In the genomic region with DNA sequence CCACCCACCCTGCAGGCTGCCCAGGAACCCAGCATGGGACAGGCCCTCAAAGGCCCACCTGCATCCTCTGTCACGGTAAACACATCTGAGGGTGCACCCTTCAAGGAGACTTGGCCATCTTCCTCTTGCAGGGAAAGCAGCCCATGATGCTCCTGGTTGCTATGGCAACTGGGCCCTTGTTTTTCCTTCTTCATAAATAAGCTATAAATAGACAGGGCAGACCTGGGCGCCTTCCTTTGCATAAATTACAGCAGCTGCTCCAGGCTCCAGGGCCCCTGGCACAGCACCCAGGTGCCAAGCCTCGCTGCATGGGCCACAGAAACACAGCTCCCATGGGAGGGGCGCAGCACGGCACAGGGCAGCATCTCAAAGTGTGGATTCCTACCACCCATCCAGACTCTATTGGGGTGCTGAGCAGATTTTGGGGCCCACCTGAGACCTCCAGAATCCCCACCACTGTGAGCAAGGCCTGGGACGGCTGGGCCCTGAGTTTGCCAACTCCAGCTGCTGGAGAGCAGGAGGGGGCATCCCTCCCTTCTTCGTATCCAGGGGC, we compare ENCODE assay signal across 16 cellular contexts. TPM values are rescaled to one million over a fixed set of nuclear protein-coding genes. Genes with fewer than 3 reads are reported as not detected.
DNase-seq lines count a peak whose midpoint lies in the region; ATAC-seq and TF ChIP-seq lines count a peak whose summit lies in the region.
"Had no signal": no experiment of that assay in that cellular context is flagged by ENCODE, and none has a peak within 500 bp of the region (broad histone marks: within the 10 kb centered on the region; RNA-seq: fewer than 3 reads in every experiment).

No MANE protein-coding gene starts in this region.

- CTCF ChIA-PET in RWPE1 (lab: Yijun Ruan, JAX): interaction anchor here (0.8 to 3.1 kb wide), 4 partner anchors 115 to 290 kb away, joined by 3 to 28 read pairs (median 6); no protein-coding TSS in a partner anchor

- no peaks in the 10 kb centered on the region for H3K36me3 ChIP-seq in lower lobe of right lung
- H3K36me3 ChIP-seq: gastrocnemius medialis had no signal

- peak; percentile 37 for ATAC-seq in left ventricle myocardium superior
- no peak for ATAC-seq in left cardiac atrium
- ATAC-seq in lower lobe of right lung: no peak
- ATAC-seq in HG03039 (IDR thresholded peaks at IDR 0.05; ENCODE audit: unreplicated experiment): no peak
- ATAC-seq: gastrocnemius medialis had no signal

- H3K27ac ChIP-seq in lower lobe of right lung (no peak overlapping the region), RWPE1 (no peak overlapping the region)
- H3K27ac ChIP-seq: gastrocnemius medialis had no signal

- TF ChIP-seq CTCF in choroid plexus epithelial cell (conservative IDR thresholded peaks at IDR 0.05; ENCODE audit: low read depth, low read length): no peak
- no peak for TF ChIP-seq CTCF in lower lobe of right lung (IDR thresholded peaks at IDR 0.05)
- no peak for TF ChIP-seq CTCF in RWPE1 (conservative IDR thresholded peaks at IDR 0.05; ENCODE audit: low read depth)

- H3K4me3 ChIP-seq in choroid plexus epithelial cell (ENCODE audit: low read depth, low read length) (no peak overlapping the region), lower lobe of right lung (no peak overlapping the region)
- H3K4me3 ChIP-seq: gastrocnemius medialis had no signal

- intact Hi-C loops in left ventricle myocardium superior (cut with micrococcal nuclease) (loop anchor here (5.0 kb wide), 1 partner anchor 116 kb away; no protein-coding TSS in a partner anchor), left cardiac atrium (cut with DNase I) (no loop called here), lower lobe of right lung (cut with DNase I) (no loop called here)

- H3K4me1 ChIP-seq in lower lobe of right lung: no peaks in the 10 kb centered on the region
- H3K4me1 ChIP-seq: gastrocnemius medialis had no signal

- POLR2A ChIA-PET in RWPE1 (lab: Yijun Ruan, JAX; ENCODE audit: low non-redundant PET): no interaction called here

- DNase-seq in left ventricle myocardium superior: peak; percentile 40
- no peak for DNase-seq in left cardiac atrium
- DNase-seq in NCI-H2196 treated with DMSO at 0.1 percent for 48 hours (lab: John Stamatoyannopoulos, UW; ENCODE audit: unreplicated experiment): peak; percentile 72
- peak; percentile 35 for DNase-seq in choroid plexus epithelial cell (ENCODE audit: low read depth)
- peak; percentile 34 for DNase-seq in ureter (ENCODE audit: low spot score)
- no peak for DNase-seq in lower lobe of right lung
- no peak for DNase-seq in RWPE1 (ENCODE audit: low spot score)
- DNase-seq: ACHN; activated CD4-positive, alpha-beta T cell treated with anti-CD3 and anti-CD28 coated beads, Interleukin-2, amount 10 ng/mL, durations not matched to agents 7 days and 5 days; activated naive CD4-positive, alpha-beta T cell treated with anti-CD3 and anti-CD28 coated beads, Interleukin-2, amount 10 ng/mL, durations not matched to agents 7 days and 5 days; gastrocnemius medialis; NCI-H1930; SW 1271 had no signal

- H3K9me3 ChIP-seq in lower lobe of right lung: no peaks in the 10 kb centered on the region
- H3K9me3 ChIP-seq: gastrocnemius medialis had no signal

- H3K27me3 ChIP-seq in lower lobe of right lung (ENCODE audit: low read depth): no peaks in the 10 kb centered on the region
- H3K27me3 ChIP-seq: gastrocnemius medialis had no signal

RNA-seq across cellular contexts. Expression of gene PSMB7, which starts 5.8 kb away (rescaled TPM):
- total RNA-seq in left ventricle myocardium superior (173 TPM), left cardiac atrium (100 to 1,000 TPM; 124 to 135 TPM), ureter (109 TPM), lower lobe of right lung (73.2 TPM)

RNA-seq across cellular contexts. Expression of gene ADGRD2, which starts 29.2 kb away (rescaled TPM):
- total RNA-seq in left ventricle myocardium superior (not detected), left cardiac atrium (not detected), ureter (0.29 TPM), lower lobe of right lung (not detected)
- total RNA-seq: activated CD4-positive, alpha-beta T cell treated with anti-CD3 and anti-CD28 coated beads, Interleukin-2, amount 10 ng/mL, durations not matched to agents 7 days and 5 days; gastrocnemius medialis; lung microvascular endothelial cell; pulmonary artery endothelial cell had no signal

Comparison
In these comparisons a context has a peak if more than half of its experiments do, and no peak if none do; other contexts are left out.
1. DNase-seq: peak in left ventricle myocardium superior (single experiment), NCI-H2196 treated with DMSO at 0.1 percent for 48 hours (single experiment), choroid plexus epithelial cell (single experiment) and ureter (single experiment); none in left cardiac atrium (single experiment), lower lobe of right lung (single experiment) and RWPE1 (single experiment).